Comparison of ENCODE assay signal across 8 cellular contexts in genomic region chr19:13621413-13621812, GRCh38.
DNase-seq lines count a peak whose midpoint lies in the region; ATAC-seq lines count a peak whose summit lies in the region.

No MANE protein-coding gene starts in this region.

- DNase-seq in DMS53 (lab: John Stamatoyannopoulos, UW) (peak; percentile 29), DMS53 treated with DMSO at 0.1 percent for 48 hours (lab: John Stamatoyannopoulos, UW; ENCODE audit: unreplicated experiment) (no peak), T1000 (lab: John Stamatoyannopoulos, UW) (peak; percentile 88), fibroblast of gingiva (ENCODE audit: low read depth) (peak; percentile 80), NCI-H1105 (lab: John Stamatoyannopoulos, UW) (no peak), NCI-H187 (lab: John Stamatoyannopoulos, UW) (no peak)
- DNase-seq in stimulated activated CD4-positive, alpha-beta T cell treated with anti-CD3 and anti-CD28 coated beads, Interleukin-4, amount 100 ng/mL, for 48 hours (ENCODE audit: low read depth in 2 of 2) = peak; percentile 32 to 67

- ATAC-seq in GM18502 (IDR thresholded peaks at IDR 0.05; ENCODE audit: poor library complexity, unreplicated experiment) = no peak

Comparison
In these comparisons a context has a peak if more than half of its experiments do, and no peak if none do; other contexts are left out.
1. DNase-seq: peak in DMS53 (single experiment), T1000 (single experiment), fibroblast of gingiva (single experiment) and stimulated activated CD4-positive, alpha-beta T cell treated with anti-CD3 and anti-CD28 coated beads, Interleukin-4, amount 100 ng/mL, for 48 hours (2 of 2); none in DMS53 treated with DMSO at 0.1 percent for 48 hours (single experiment), NCI-H1105 (single experiment) and NCI-H187 (0 of 2).